ENCODE assay signal across 8 cellular contexts in genomic region chr5:137753227-137753985, GRCh38. TPM values are rescaled to one million over a fixed set of nuclear protein-coding genes. Genes with fewer than 3 reads are reported as not detected.
DNase-seq lines count a peak whose midpoint lies in the region; ATAC-seq and TF ChIP-seq lines count a peak whose summit lies in the region.

No MANE protein-coding gene starts in this region.

- peak overlapping the region; percentile 99 for H3K4me3 Mint-ChIP-seq in CD8-positive, alpha-beta T cell
- H3K4me3 Mint-ChIP-seq in GM23338 (peak overlapping the region; percentile 92), progenitor cell of endocrine pancreas (ENCODE audit: low read depth) (peak overlapping the region; percentile 100)

- H2AFZ ChIP-seq in GM23338, result no peak overlapping the region

- peak overlapping the region; percentile 100 for H3K27ac ChIP-seq in CD8-positive, alpha-beta T cell (ENCODE audit: low read depth, low read length)
- peak overlapping the region; percentile 99 for H3K27ac ChIP-seq in GM23338 (ENCODE audit: low read depth)
- H3K27ac ChIP-seq in Panc1 (ENCODE audit: low read length), result peak overlapping the region; percentile 98

- H3K27me3 ChIP-seq in CD8-positive, alpha-beta T cell (ENCODE audit: insufficient read depth, low read length), result no peaks in the 10 kb centered on the region
- H3K27me3 ChIP-seq in GM23338 (ENCODE audit: insufficient read depth) (no peaks in the 10 kb centered on the region), Panc1 (ENCODE audit: control insufficient read depth, insufficient read depth, low read length) (no peaks in the 10 kb centered on the region)

- peak overlapping the region; percentile 96 for H3K4me3 ChIP-seq in CD8-positive, alpha-beta T cell (ENCODE audit: low read depth, low read length)
- H3K4me3 ChIP-seq in GM23338, result peak overlapping the region; percentile 61
- H3K4me3 ChIP-seq in Panc1 (ENCODE audit: low read depth in 2 of 2, low read length in 2 of 2), result peak overlapping the region; percentile 93 to 98

- intact Hi-C loops in CD8-positive, alpha-beta T cell (cut with DNase I, micrococcal nuclease), result loop anchor here (1.0 to 10.0 kb wide), 7 partner anchors 10 to 1961 kb away; partner anchors contain the start of genes KDM3B (in 2 of the 2), CDC25C (in 1 of the 2), ETF1 (in 1 of the 2) and KLHL3 (in 1 of the 2)
- intact Hi-C loops in Panc1 (cut with micrococcal nuclease; ENCODE audit: unreplicated experiment) (loop anchor here (2.0 kb wide), 1 partner anchor 69 kb away; no protein-coding TSS in a partner anchor), cardiac septum (cut with DNase I) (loop anchor here (10.0 kb wide), 1 partner anchor 381 kb away; the partner anchor contains the start of gene NME5)

- no peaks in the 10 kb centered on the region for H3K36me3 ChIP-seq in CD8-positive, alpha-beta T cell (ENCODE audit: insufficient read depth, low read length)
- H3K36me3 ChIP-seq in GM23338 (ENCODE audit: insufficient read depth), result no peaks in the 10 kb centered on the region
- H3K36me3 ChIP-seq in Panc1 (ENCODE audit: control insufficient read depth, insufficient read depth, low read length), result peaks cover 8% of the 10 kb centered on the region

- peak in 6 of 7 experiments; percentile 15 to 64 (median 45) for DNase-seq in CD8-positive, alpha-beta T cell
- DNase-seq in GM23338 (ENCODE audit: low spot score), result no peak
- DNase-seq in Panc1 (ENCODE audit: low read depth, low spot score), result no peak
- DNase-seq in activated naive CD4-positive, alpha-beta T cell treated with anti-CD3 and anti-CD28 coated beads, Interleukin-2, amount 50 U/mL, for 72 hours (ENCODE audit: low spot score in 2 of 2), result peak; percentile 48 to 61
- DNase-seq in cardiac septum (ENCODE audit: low spot score), result peak; percentile 79
- DNase-seq in progenitor cell of endocrine pancreas (ENCODE audit: low spot score, unreplicated experiment), result peak; percentile 22
- no peak for DNase-seq in A172 (ENCODE audit: low spot score)
- no peak for DNase-seq in AML-193 (lab: John Stamatoyannopoulos, UW)

- POLR2A ChIA-PET in CD8-positive, alpha-beta T cell (lab: Charles Lee), result interaction anchor here (0.7 to 3.3 kb wide), 18 partner anchors 9 to 600 kb away, joined by 3 to 38 read pairs (median 5); partner anchors contain the start of genes BRD8, FAM53C, KLHL3 and PKD2L2
- POLR2A ChIA-PET in Panc1 (lab: Charles Lee), result interaction anchor here (0.5 to 0.8 kb wide), 7 partner anchors 45 to 1003 kb away, joined by 3 to 11 read pairs (median 7); no protein-coding TSS in a partner anchor

- H3K4me2 ChIP-seq in GM23338, result peak overlapping the region; percentile 75

- no peaks in the 10 kb centered on the region for H3K9me2 ChIP-seq in GM23338 (ENCODE audit: insufficient read depth)

- H4K20me1 ChIP-seq in GM23338 (replicated peaks; ENCODE audit: insufficient read depth), result peaks cover 36% of the 10 kb centered on the region

- BruUV-seq in Panc1 (replicated peaks; lab: Mats Ljungman, UMichigan), result TSS peak; percentile 90

- no peak for ATAC-seq in CD8-positive, alpha-beta T cell
- ATAC-seq in GM23338, result no peak; the same call in 1 of the 3 replicates
- ATAC-seq in Panc1, result no peak; the same call in 1 of the 2 replicates
- ATAC-seq in activated naive CD4-positive, alpha-beta T cell treated with anti-CD3 and anti-CD28 coated beads, Interleukin-2, amount 50 U/mL, for 72 hours, result peak in 1 of 2 donors; percentile 15

- no peaks in the 10 kb centered on the region for H3K9me3 Mint-ChIP-seq in CD8-positive, alpha-beta T cell
- H3K9me3 Mint-ChIP-seq in GM23338 (no peaks in the 10 kb centered on the region; the same call in 2 of the 3 replicates), progenitor cell of endocrine pancreas (ENCODE audit: low read depth) (no peaks in the 10 kb centered on the region)
- H3K9me3 Mint-ChIP-seq in activated naive CD4-positive, alpha-beta T cell treated with anti-CD3 and anti-CD28 coated beads, Interleukin-2, amount 50 U/mL, for 72 hours, result no peaks in the 10 kb centered on the region

- no peaks in the 10 kb centered on the region for H3K9me3 ChIP-seq in CD8-positive, alpha-beta T cell (ENCODE audit: low read length)
- H3K9me3 ChIP-seq in Panc1 (ENCODE audit: control insufficient read depth, insufficient read depth, low read depth, low read length), result no peaks in the 10 kb centered on the region

- H3K79me2 ChIP-seq in GM23338 (replicated peaks; ENCODE audit: insufficient read depth), result peaks cover 48% of the 10 kb centered on the region

- peaks cover 38% of the 10 kb centered on the region for H3K36me3 Mint-ChIP-seq in CD8-positive, alpha-beta T cell
- H3K36me3 Mint-ChIP-seq in GM23338 (ENCODE audit: low read depth), result peaks cover 42% of the 10 kb centered on the region
- peaks cover 31 to 39% of the 10 kb centered on the region in 2 donors for H3K36me3 Mint-ChIP-seq in activated naive CD4-positive, alpha-beta T cell treated with anti-CD3 and anti-CD28 coated beads, Interleukin-2, amount 50 U/mL, for 72 hours
- H3K36me3 Mint-ChIP-seq in progenitor cell of endocrine pancreas (ENCODE audit: insufficient read depth), result peaks cover 14% of the 10 kb centered on the region

- no peak for TF ChIP-seq CTCF in CD8-positive, alpha-beta T cell (IDR thresholded peaks at IDR 0.05)
- TF ChIP-seq CTCF in GM23338 (conservative IDR thresholded peaks at IDR 0.05; ENCODE audit: low read depth in 2 of 2) (no peak), Panc1 (IDR thresholded peaks at IDR 0.05) (no peak), progenitor cell of endocrine pancreas (IDR thresholded peaks at IDR 0.05; ENCODE audit: unreplicated experiment) (no peak)

- H3K4me1 Mint-ChIP-seq in CD8-positive, alpha-beta T cell (ENCODE audit: low read depth), result peaks cover 36% of the 10 kb centered on the region
- H3K4me1 Mint-ChIP-seq in GM23338 (peaks cover 18% of the 10 kb centered on the region), progenitor cell of endocrine pancreas (ENCODE audit: low read depth) (peaks cover 30% of the 10 kb centered on the region)

- in situ Hi-C loops in Panc1 (cut with HindIII; ENCODE audit: low pct_unique_long_range_greater_than_20kb, low sequenced_read_pairs), result no loop called here

- CTCF ChIA-PET in CD8-positive, alpha-beta T cell (lab: Charles Lee), result interaction anchor here (0.6 to 2.5 kb wide), 11 partner anchors 9 to 316 kb away, joined by 3 to 26 read pairs (median 5); no protein-coding TSS in a partner anchor
- CTCF ChIA-PET in Panc1 (lab: Charles Lee), result interaction anchor here (0.6 to 0.7 kb wide), 2 partner anchors 11 to 24 kb away, joined by 4 to 10 read pairs; no protein-coding TSS in a partner anchor

- peak overlapping the region; percentile 100 for H3K27ac Mint-ChIP-seq in CD8-positive, alpha-beta T cell
- H3K27ac Mint-ChIP-seq in GM23338 (peak overlapping the region; percentile 100), progenitor cell of endocrine pancreas (peak overlapping the region; percentile 100)
- peak overlapping the region; percentile 99 to 100 for H3K27ac Mint-ChIP-seq in activated naive CD4-positive, alpha-beta T cell treated with anti-CD3 and anti-CD28 coated beads, Interleukin-2, amount 50 U/mL, for 72 hours

- peaks cover 26% of the 10 kb centered on the region for H3K4me1 ChIP-seq in CD8-positive, alpha-beta T cell (ENCODE audit: insufficient read depth, low read length)
- peaks cover 20% of the 10 kb centered on the region for H3K4me1 ChIP-seq in GM23338 (ENCODE audit: insufficient read depth)
- H3K4me1 ChIP-seq in Panc1 (ENCODE audit: control insufficient read depth, insufficient read depth, low read length), result peaks cover 13% of the 10 kb centered on the region

- no peaks in the 10 kb centered on the region for H3K27me3 Mint-ChIP-seq in CD8-positive, alpha-beta T cell (ENCODE audit: low read depth)
- H3K27me3 Mint-ChIP-seq in GM23338 (ENCODE audit: insufficient read depth, low read depth, poor library complexity) (peaks cover 8% of the 10 kb centered on the region), progenitor cell of endocrine pancreas (no peaks in the 10 kb centered on the region)

- H3F3A ChIP-seq in GM23338 (replicated peaks; ENCODE audit: low read depth), result 0 out of 2 replicates have a peak, but pooled peaks cover under 1% of the 10 kb centered on the region

TF ChIP-seq in GM23338, 12 proteins besides CTCF, POLR2A, EP300 and RAD21:
- TF ChIP-seq CREB1 (CRISPR knock-in tag; IDR thresholded peaks at IDR 0.05; ENCODE audit: low read depth), result no peak

RNA-seq across cellular contexts. Expression of gene HNRNPA0, which starts 0.8 kb away (rescaled TPM):
- total RNA-seq in CD8-positive, alpha-beta T cell, result 10 to 100 TPM; 53.7 to 57.0 TPM
- total RNA-seq in GM23338 (2014; rRNA removed; shearing (Covaris generic)), result 33.0 and 39.9 TPM in 2 replicates
- 15.1 and 15.9 TPM in 2 replicates for polyA plus RNA-seq in GM23338 (2016; fragmentation: Nextera tagmentation; extraction: Ambion mirVana)
- total RNA-seq in Panc1 (2021; ENCODE audit: unreplicated experiment) (33.3 TPM), cardiac septum (20.0 TPM), progenitor cell of endocrine pancreas (81.0 and 82.6 TPM in 2 replicates)
- 36.8 TPM for polyA plus RNA-seq in Panc1 (2012; ENCODE audit: insufficient read length)
- total RNA-seq in activated naive CD4-positive, alpha-beta T cell treated with anti-CD3 and anti-CD28 coated beads, Interleukin-2, amount 50 U/mL, for 72 hours, result 10 to 100 TPM; 29.0 to 53.9 TPM
- 10.2 and 13.5 TPM in 2 replicates for total RNA-seq in A172 (2014; rRNA removed; shearing (Covaris generic))

RNA-seq across cellular contexts. Expression of gene KLHL3, which starts 17.5 kb away (rescaled TPM):
- 10 to 100 TPM; 16.9 to 17.4 TPM for total RNA-seq in CD8-positive, alpha-beta T cell
- 10.8 and 11.7 TPM in 2 replicates for total RNA-seq in GM23338 (2014; rRNA removed; shearing (Covaris generic))
- polyA plus RNA-seq in GM23338 (2016; fragmentation: Nextera tagmentation; extraction: Ambion mirVana), result 3.1 and 4.9 TPM in 2 replicates
- total RNA-seq in Panc1 (2021; ENCODE audit: unreplicated experiment), result 1.9 TPM
- 1.2 TPM for polyA plus RNA-seq in Panc1 (2012; ENCODE audit: insufficient read length)
- total RNA-seq in activated naive CD4-positive, alpha-beta T cell treated with anti-CD3 and anti-CD28 coated beads, Interleukin-2, amount 50 U/mL, for 72 hours, result 10 to 100 TPM in 1 of 2 donors, 1 to 10 TPM in 1; 3.1 to 17.2 TPM
- total RNA-seq in cardiac septum, result 35.1 TPM
- total RNA-seq in progenitor cell of endocrine pancreas, result 32.1 and 34.7 TPM in 2 replicates
- 0.43 and 1.3 TPM in 2 replicates for total RNA-seq in A172 (2014; rRNA removed; shearing (Covaris generic))

Comparison
In these comparisons a context has a peak if more than half of its experiments do, and no peak if none do; other contexts are left out.
1. DNase-seq: peak in CD8-positive, alpha-beta T cell (6 of 7), activated naive CD4-positive, alpha-beta T cell treated with anti-CD3 and anti-CD28 coated beads, Interleukin-2, amount 50 U/mL, for 72 hours (2 of 2), cardiac septum (single experiment) and progenitor cell of endocrine pancreas (single experiment); none in GM23338 (single experiment), Panc1 (single experiment), A172 (single experiment) and AML-193 (0 of 2).
2. Peak in every context shown above with its lines, with median percentiles within 50 percentile points of each other: H3K27ac ChIP-seq, H3K4me3 ChIP-seq, H3K27ac Mint-ChIP-seq and H3K4me3 Mint-ChIP-seq.